Comparison of ENCODE assay signal across 9 cellular contexts in genomic region chr1:16072095-16072494, GRCh38. TPM values are rescaled to one million over a fixed set of nuclear protein-coding genes. Genes with fewer than 3 reads are reported as not detected.
"Had no signal": no experiment of that assay in that cellular context is flagged by ENCODE, and none has a peak within 500 bp of the region (broad histone marks: within the 10 kb centered on the region; RNA-seq: fewer than 3 reads in every experiment).

No MANE protein-coding gene starts in this region.

- DNase-seq: activated naive CD4-positive, alpha-beta T cell treated with anti-CD3 and anti-CD28 coated beads, Interleukin-2, amount 50 U/mL, for 16 hours; heart left ventricle; mammary epithelial cell; small intestine; stimulated activated naive CD4-positive, alpha-beta T cell; T-helper 9 cell; trophoblast cell had no signal

- ATAC-seq: heart left ventricle had no signal

- H3K36me3 ChIP-seq: heart left ventricle had no signal

- H3K9me3 ChIP-seq: heart left ventricle had no signal

RNA-seq across cellular contexts. Expression of gene CLCNKB, which starts 28.5 kb away (rescaled TPM):
- total RNA-seq: mammary epithelial cell had no signal

RNA-seq across cellular contexts. Expression of gene CLCNKA, which starts 50.3 kb away (rescaled TPM):
- total RNA-seq: bronchial epithelial cell, mammary epithelial cell had no signal

RNA-seq across cellular contexts. Expression of gene HSPB7, which starts 54.3 kb away (rescaled TPM):
- total RNA-seq: bronchial epithelial cell, frontal cortex had no signal
